ENCODE assay signal across 16 cellular contexts in the genomic region with DNA sequence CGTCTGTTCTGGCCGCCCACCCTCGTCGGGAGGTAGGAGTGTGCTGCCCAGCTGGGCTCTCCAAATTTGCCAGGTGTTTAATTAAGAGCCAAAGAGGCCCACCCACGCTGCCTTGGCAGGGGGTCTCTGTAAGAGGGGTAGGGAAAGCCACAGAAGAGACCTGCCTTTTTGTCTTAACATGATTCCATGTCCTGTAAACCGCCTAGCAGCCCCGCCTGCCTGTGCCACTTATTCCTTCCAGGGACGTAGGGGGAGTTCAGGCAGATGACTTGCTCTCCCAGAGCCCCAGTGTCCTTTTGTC. TPM values are rescaled to one million over a fixed set of nuclear protein-coding genes. Genes with fewer than 3 reads are reported as not detected.
A peak's percentile ranks its signal among the peaks of the same experiment; 100 is the strongest.
DNase-seq lines count a peak whose midpoint lies in the region; ATAC-seq and TF ChIP-seq lines count a peak whose summit lies in the region.
"Had no signal": no experiment of that assay in that cellular context is flagged by ENCODE, and none has a peak within 500 bp of the region (broad histone marks: within the 10 kb centered on the region; RNA-seq: fewer than 3 reads in every experiment).

No MANE protein-coding gene starts in this region.

- no peaks in the 10 kb centered on the region for H3K27me3 ChIP-seq in CD4-positive, alpha-beta T cell (ENCODE audit: control insufficient read depth, insufficient read depth, low read length)
- H3K27me3 ChIP-seq in naive thymus-derived CD4-positive, alpha-beta T cell (ENCODE audit: control insufficient read depth in 2 of 2, insufficient read depth in 2 of 2, low read length in 2 of 2), result no peaks in the 10 kb centered on the region
- H3K27me3 ChIP-seq: colonic mucosa had no signal

- CTCF ChIA-PET in CD4-positive, alpha-beta T cell (lab: Charles Lee), result no interaction called here
- CTCF ChIA-PET in naive thymus-derived CD4-positive, alpha-beta T cell (lab: Charles Lee), result no interaction called here

- H3K4me3 ChIP-seq in naive thymus-derived CD4-positive, alpha-beta T cell (ENCODE audit: low read length), result no peak overlapping the region

- peak overlapping the region; percentile 94 for H3K4me3 Mint-ChIP-seq in CD4-positive, alpha-beta T cell
- H3K4me3 Mint-ChIP-seq in HFFc6 (peak overlapping the region; percentile 95; the same call in 1 of the 2 replicates), brain (peak overlapping the region; percentile 89 to 96 (median 95))
- peak overlapping the region; percentile 9 to 96 (median 50) for H3K4me3 Mint-ChIP-seq in naive thymus-derived CD4-positive, alpha-beta T cell

- H3K27ac ChIP-seq in CD4-positive, alpha-beta T cell (ENCODE audit: low read depth, low read length), result no peak overlapping the region
- no peak overlapping the region for H3K27ac ChIP-seq in naive thymus-derived CD4-positive, alpha-beta T cell (ENCODE audit: low read depth, low read length)
- H3K27ac ChIP-seq: colonic mucosa had no signal

- peaks cover 17% of the 10 kb centered on the region for H3K36me3 Mint-ChIP-seq in CD4-positive, alpha-beta T cell (ENCODE audit: low read depth)
- H3K36me3 Mint-ChIP-seq in HFFc6 (ENCODE audit: low read depth) (peaks cover 5% of the 10 kb centered on the region; the same call in 1 of the 2 replicates), brain (peaks cover 22% of the 10 kb centered on the region)
- peaks cover 0 to 15% (median under 1%) of the 10 kb centered on the region in 5 donors for H3K36me3 Mint-ChIP-seq in naive thymus-derived CD4-positive, alpha-beta T cell
- H3K36me3 Mint-ChIP-seq: activated CD8-positive, alpha-beta memory T cell treated with anti-CD3 and anti-CD28 coated beads, Interleukin-2, amount 10 ng/mL, durations not matched to agents 7 days and 5 days had no signal

- DNase-seq in CD4-positive, alpha-beta T cell, result no peak
- DNase-seq in HFFc6 (no peak), HT-29 (ENCODE audit: low spot score) (no peak)
- no peak for DNase-seq in naive thymus-derived CD4-positive, alpha-beta T cell
- DNase-seq in stimulated activated CD4-positive, alpha-beta T cell treated with anti-CD3 and anti-CD28 coated beads, Interleukin-4, amount 100 ng/mL, for 4 hours, result no peak
- DNase-seq in stimulated activated CD8-positive, alpha-beta memory T cell treated with anti-CD3 and anti-CD28 coated beads, Interleukin-4, amount 100 ng/mL, for 48 hours, result no peak
- DNase-seq: activated CD8-positive, alpha-beta memory T cell treated with anti-CD3 and anti-CD28 coated beads, Interleukin-2, amount 10 ng/mL, durations not matched to agents 7 days and 5 days; activated naive CD8-positive, alpha-beta T cell treated with anti-CD3 and anti-CD28 coated beads for 36 hours; colonic mucosa; GDM1; NCI-H1048; NCI-H510A treated with DMSO at 0.1 percent for 48 hours; stimulated activated naive CD8-positive, alpha-beta T cell treated with anti-CD3 and anti-CD28 coated beads, Interleukin-15, amount 100 ng/mL, for 72 hours had no signal

- H3K27me3 Mint-ChIP-seq in CD4-positive, alpha-beta T cell, result no peaks in the 10 kb centered on the region
- H3K27me3 Mint-ChIP-seq in HFFc6 (ENCODE audit: insufficient read depth) (peaks cover 5% of the 10 kb centered on the region; the same call in 1 of the 2 replicates), brain (no peaks in the 10 kb centered on the region)
- peaks cover 0 to 4% (median 0%) of the 10 kb centered on the region in 5 donors for H3K27me3 Mint-ChIP-seq in naive thymus-derived CD4-positive, alpha-beta T cell
- H3K27me3 Mint-ChIP-seq: activated naive CD8-positive, alpha-beta T cell treated with anti-CD3 and anti-CD28 coated beads for 36 hours; stimulated activated naive CD8-positive, alpha-beta T cell treated with anti-CD3 and anti-CD28 coated beads, Interleukin-15, amount 100 ng/mL, for 72 hours had no signal

- no peaks in the 10 kb centered on the region for H3K9me3 ChIP-seq in CD4-positive, alpha-beta T cell (ENCODE audit: control insufficient read depth, low read length)
- no peaks in the 10 kb centered on the region for H3K9me3 ChIP-seq in naive thymus-derived CD4-positive, alpha-beta T cell (ENCODE audit: control insufficient read depth in 2 of 3, low read length in 3 of 3)
- H3K9me3 ChIP-seq: colonic mucosa had no signal

- no peak overlapping the region for H3K27ac Mint-ChIP-seq in CD4-positive, alpha-beta T cell
- H3K27ac Mint-ChIP-seq in HFFc6 (no peak overlapping the region; the same call in 1 of the 2 replicates), brain (peak overlapping the region in 4 of 5 experiments; percentile 83 to 97 (median 94))
- H3K27ac Mint-ChIP-seq in naive thymus-derived CD4-positive, alpha-beta T cell, result no peak overlapping the region
- H3K27ac Mint-ChIP-seq: activated CD8-positive, alpha-beta memory T cell treated with anti-CD3 and anti-CD28 coated beads, Interleukin-2, amount 10 ng/mL, durations not matched to agents 7 days and 5 days; activated naive CD8-positive, alpha-beta T cell treated with anti-CD3 and anti-CD28 coated beads for 36 hours had no signal

- POLR2A ChIA-PET in CD4-positive, alpha-beta T cell (lab: Charles Lee), result no interaction called here
- POLR2A ChIA-PET in naive thymus-derived CD4-positive, alpha-beta T cell (lab: Charles Lee), result no interaction called here

- H3K4me1 ChIP-seq in naive thymus-derived CD4-positive, alpha-beta T cell (ENCODE audit: control insufficient read depth in 2 of 2, insufficient read depth in 2 of 2, low read length in 2 of 2), result peaks cover 0 to 14% of the 10 kb centered on the region in 2 donors

- intact Hi-C loops in CD4-positive, alpha-beta T cell (cut with DNase I, micrococcal nuclease), result loop anchor here in 1 of 2 experiments (1.0 kb wide), 1 partner anchor 30 kb away; no protein-coding TSS in a partner anchor
- intact Hi-C loops in naive thymus-derived CD4-positive, alpha-beta T cell (cut with micrococcal nuclease), result no loop called here

- no peak for ATAC-seq in CD4-positive, alpha-beta T cell (ENCODE audit: poor library complexity)
- ATAC-seq in naive thymus-derived CD4-positive, alpha-beta T cell, result no peak
- no peak for ATAC-seq in GM21825 (IDR thresholded peaks at IDR 0.05; ENCODE audit: unreplicated experiment)
- ATAC-seq: activated CD8-positive, alpha-beta memory T cell treated with anti-CD3 and anti-CD28 coated beads, Interleukin-2, amount 10 ng/mL, durations not matched to agents 7 days and 5 days; Right ventricle myocardium inferior; stimulated activated naive CD8-positive, alpha-beta T cell treated with anti-CD3 and anti-CD28 coated beads, Interleukin-15, amount 100 ng/mL, for 72 hours had no signal

- no peak for TF ChIP-seq CTCF in CD4-positive, alpha-beta T cell (IDR thresholded peaks at IDR 0.05)
- TF ChIP-seq CTCF in HFFc6 (IDR thresholded peaks at IDR 0.05) (no peak), brain (conservative IDR thresholded peaks at IDR 0.05) (no peak)

- H3K9me3 Mint-ChIP-seq in CD4-positive, alpha-beta T cell, result no peaks in the 10 kb centered on the region
- H3K9me3 Mint-ChIP-seq in HFFc6 (no peaks in the 10 kb centered on the region), brain (no peaks in the 10 kb centered on the region)
- no peaks in the 10 kb centered on the region for H3K9me3 Mint-ChIP-seq in naive thymus-derived CD4-positive, alpha-beta T cell
- H3K9me3 Mint-ChIP-seq: activated naive CD8-positive, alpha-beta T cell treated with anti-CD3 and anti-CD28 coated beads for 36 hours; stimulated activated naive CD8-positive, alpha-beta T cell treated with anti-CD3 and anti-CD28 coated beads, Interleukin-15, amount 100 ng/mL, for 72 hours had no signal

- peaks cover 29% of the 10 kb centered on the region for H3K4me1 Mint-ChIP-seq in CD4-positive, alpha-beta T cell (ENCODE audit: low read depth)
- H3K4me1 Mint-ChIP-seq in HFFc6 (ENCODE audit: low read depth), result peaks cover 44% of the 10 kb centered on the region
- peaks cover 38% of the 10 kb centered on the region for H3K4me1 Mint-ChIP-seq in brain
- H3K4me1 Mint-ChIP-seq in naive thymus-derived CD4-positive, alpha-beta T cell, result peaks cover 13 to 29% (median 22%) of the 10 kb centered on the region in 7 donors

- H3K36me3 ChIP-seq in naive thymus-derived CD4-positive, alpha-beta T cell (ENCODE audit: control insufficient read depth in 2 of 3, insufficient read depth in 3 of 3, low read length in 3 of 3), result peaks cover 0 to 7% (median 0%) of the 10 kb centered on the region in 3 experiments
- H3K36me3 ChIP-seq: colonic mucosa had no signal

RNA-seq across cellular contexts. Expression of a gene that starts 2.1 kb away (rescaled TPM):
- 10 to 100 TPM; 14.4 to 14.7 TPM for total RNA-seq in CD4-positive, alpha-beta T cell
- 10 to 100 TPM; 34.5 to 58.6 (median 41.0) TPM for total RNA-seq in HFFc6 (2021; fragmentation: NEBNext Ultra II Directional; extraction: Animal tissue kit (Norgen Biotek cat#: 25700))
- polyA plus RNA-seq in brain (ENCODE audit: insufficient read depth, low read depth, low replicate concordance), result 191 TPM
- 10 to 100 TPM in 4 of 5 experiments, 1 to 10 TPM in 1; 8.1 to 31.8 (median 19.4) TPM for total RNA-seq in naive thymus-derived CD4-positive, alpha-beta T cell
- polyA plus RNA-seq in naive thymus-derived CD4-positive, alpha-beta T cell, result 10 to 100 TPM; 40.7 to 43.2 TPM
- 3.5 and 4.4 TPM in 2 replicates for total RNA-seq in HT-29 (2014; rRNA removed; shearing (Covaris generic))

RNA-seq across cellular contexts. Expression of a gene that starts 31.2 kb away (rescaled TPM):
- under 1 TPM; 0.25 to 0.36 TPM for total RNA-seq in CD4-positive, alpha-beta T cell
- total RNA-seq in HFFc6 (2021; fragmentation: NEBNext Ultra II Directional; extraction: Animal tissue kit (Norgen Biotek cat#: 25700)), result 10 to 100 TPM; 37.2 to 82.0 (median 77.1) TPM
- 26.3 TPM for polyA plus RNA-seq in brain (ENCODE audit: insufficient read depth, low read depth, low replicate concordance)
- 10 to 100 TPM in 1 of 5 experiments, 1 to 10 TPM in 3, under 1 TPM in 1; 0.95 to 44.1 (median 1.2) TPM for total RNA-seq in naive thymus-derived CD4-positive, alpha-beta T cell
- polyA plus RNA-seq in naive thymus-derived CD4-positive, alpha-beta T cell, result under 1 TPM; 0.43 to 0.64 TPM
- total RNA-seq in HT-29 (2014; rRNA removed; shearing (Covaris generic)), result 75.4 and 94.1 TPM in 2 replicates

RNA-seq across cellular contexts. Expression of a gene that starts 31.6 kb away (rescaled TPM):
- total RNA-seq in CD4-positive, alpha-beta T cell, result 10 to 100 TPM; 20.7 to 21.8 TPM
- total RNA-seq in HFFc6 (2021; fragmentation: NEBNext Ultra II Directional; extraction: Animal tissue kit (Norgen Biotek cat#: 25700)), result 10 to 100 TPM; 32.1 to 40.5 (median 34.6) TPM
- 27.0 TPM for polyA plus RNA-seq in brain (ENCODE audit: insufficient read depth, low read depth, low replicate concordance)
- total RNA-seq in naive thymus-derived CD4-positive, alpha-beta T cell, result 10 to 100 TPM; 16.4 to 50.7 (median 46.7) TPM
- 10 to 100 TPM; 31.5 to 35.9 TPM for polyA plus RNA-seq in naive thymus-derived CD4-positive, alpha-beta T cell
- 44.9 and 49.0 TPM in 2 replicates for total RNA-seq in HT-29 (2014; rRNA removed; shearing (Covaris generic))

RNA-seq across cellular contexts. Expression of a gene that starts 51.2 kb away (rescaled TPM):
- total RNA-seq in CD4-positive, alpha-beta T cell, result 10 to 100 TPM; 37.0 to 39.8 TPM
- under 1 TPM; 0.38 to 0.70 (median 0.56) TPM for total RNA-seq in HFFc6 (2021; fragmentation: NEBNext Ultra II Directional; extraction: Animal tissue kit (Norgen Biotek cat#: 25700))
- 1.0 TPM for polyA plus RNA-seq in brain (ENCODE audit: insufficient read depth, low read depth, low replicate concordance)
- total RNA-seq in naive thymus-derived CD4-positive, alpha-beta T cell, result 10 to 100 TPM in 4 of 5 experiments, 1 to 10 TPM in 1; 8.0 to 16.9 (median 14.3) TPM
- polyA plus RNA-seq in naive thymus-derived CD4-positive, alpha-beta T cell, result 10 to 100 TPM in 1 of 2 donors, 1 to 10 TPM in 1; 6.8 to 10.7 TPM
- 0.05 TPM in 1 of 2 replicates, not detected in the other for total RNA-seq in HT-29 (2014; rRNA removed; shearing (Covaris generic))

Comparison
In these comparisons a context has a peak if more than half of its experiments do, and no peak if none do; other contexts are left out.
1. H3K27ac Mint-ChIP-seq: peak in brain (4 of 5); none in CD4-positive, alpha-beta T cell (single experiment), HFFc6 (single experiment) and naive thymus-derived CD4-positive, alpha-beta T cell (0 of 9).
2. Peak in every context shown above with its lines, with median percentiles within 50 percentile points of each other: H3K4me3 Mint-ChIP-seq.